In genomic region chr1:155254714-155255242, GRCh38 we compare ENCODE assay signal across 8 cellular contexts. TPM values are rescaled to one million over a fixed set of nuclear protein-coding genes. Genes with fewer than 3 reads are reported as not detected.
DNase-seq lines count a peak whose midpoint lies in the region; ATAC-seq and TF ChIP-seq lines count a peak whose summit lies in the region.

No MANE protein-coding gene starts in this region.

- H3K9me3 ChIP-seq in muscle layer of duodenum (ENCODE audit: control insufficient read depth in 1 of 2, low read length in 2 of 2): no peaks in the 10 kb centered on the region

- DNase-seq in EL (peak; percentile 39), NCI-H1092 treated with DMSO at 0.1 percent for 48 hours (lab: John Stamatoyannopoulos, UW) (peak; percentile 72), ecto neural progenitor cell (ENCODE audit: low spot score) (peak; percentile 57), foreskin keratinocyte (no peak), 8988T (no peak)
- DNase-seq in activated effector memory CD4-positive, alpha-beta T cell treated with Interleukin-2 at 50 U/mL for 16 hours: no peak

- H3K36me3 ChIP-seq in muscle layer of duodenum (ENCODE audit: control insufficient read depth in 1 of 2, insufficient read depth in 2 of 2, low read length in 2 of 2): peaks cover 7 to 16% of the 10 kb centered on the region in 2 donors

- H3K27me3 ChIP-seq in muscle layer of duodenum (ENCODE audit: low read depth, low read length) (no peaks in the 10 kb centered on the region), foreskin keratinocyte (no peaks in the 10 kb centered on the region)

- no peak for TF ChIP-seq CTCF in foreskin keratinocyte (conservative IDR thresholded peaks at IDR 0.05)

- peaks cover 21 to 44% of the 10 kb centered on the region in 2 donors for H3K4me1 ChIP-seq in muscle layer of duodenum (ENCODE audit: control insufficient read depth in 1 of 2, insufficient read depth in 2 of 2, low read length in 2 of 2)
- H3K4me1 ChIP-seq in foreskin keratinocyte: no peaks in the 10 kb centered on the region

- H3K4me3 ChIP-seq in muscle layer of duodenum (ENCODE audit: low read depth in 1 of 2, low read length in 2 of 2): peak overlapping the region; percentile 63 to 81

- ATAC-seq in foreskin keratinocyte (no peak), GM19463 (IDR thresholded peaks at IDR 0.05; ENCODE audit: unreplicated experiment) (no peak)

- peak overlapping the region; percentile 90 for H3K27ac ChIP-seq in muscle layer of duodenum (ENCODE audit: low read length)
- no peak overlapping the region for H3K27ac ChIP-seq in foreskin keratinocyte

RNA-seq across cellular contexts. Expression of gene ENTREP3, which starts 0.5 kb away (rescaled TPM):
- total RNA-seq in foreskin keratinocyte: 23.4 and 23.6 TPM in 2 replicates
- polyA plus RNA-seq in foreskin keratinocyte: 40.0 and 44.8 TPM in 2 replicates

RNA-seq across cellular contexts. Expression of gene SCAMP3, which starts 7.4 kb away (rescaled TPM):
- total RNA-seq in foreskin keratinocyte: 46.0 and 53.4 TPM in 2 replicates
- polyA plus RNA-seq in foreskin keratinocyte: 83.3 and 85.4 TPM in 2 replicates

RNA-seq across cellular contexts. Expression of gene CLK2, which starts 18.5 kb away (rescaled TPM):
- total RNA-seq in foreskin keratinocyte: 31.5 and 34.0 TPM in 2 replicates
- polyA plus RNA-seq in foreskin keratinocyte: 25.5 and 28.3 TPM in 2 replicates

RNA-seq across cellular contexts. Expression of gene HCN3, which starts 22.5 kb away (rescaled TPM):
- total RNA-seq in foreskin keratinocyte: 2.2 and 3.4 TPM in 2 replicates
- polyA plus RNA-seq in foreskin keratinocyte: 2.3 and 2.4 TPM in 2 replicates

RNA-seq across cellular contexts. Expression of gene MTX1, which starts 46.3 kb away (rescaled TPM):
- total RNA-seq in foreskin keratinocyte: 71.7 and 72.2 TPM in 2 replicates
- polyA plus RNA-seq in foreskin keratinocyte: 92.6 and 97.3 TPM in 2 replicates

Comparison
In these comparisons a context has a peak if more than half of its experiments do, and no peak if none do; other contexts are left out.
1. DNase-seq: peak in EL (single experiment), NCI-H1092 treated with DMSO at 0.1 percent for 48 hours (single experiment) and ecto neural progenitor cell (single experiment); none in activated effector memory CD4-positive, alpha-beta T cell treated with Interleukin-2 at 50 U/mL for 16 hours (single experiment), foreskin keratinocyte (0 of 2) and 8988T (single experiment).